22 cellular contexts compared by ENCODE assay signal in the genomic region with DNA sequence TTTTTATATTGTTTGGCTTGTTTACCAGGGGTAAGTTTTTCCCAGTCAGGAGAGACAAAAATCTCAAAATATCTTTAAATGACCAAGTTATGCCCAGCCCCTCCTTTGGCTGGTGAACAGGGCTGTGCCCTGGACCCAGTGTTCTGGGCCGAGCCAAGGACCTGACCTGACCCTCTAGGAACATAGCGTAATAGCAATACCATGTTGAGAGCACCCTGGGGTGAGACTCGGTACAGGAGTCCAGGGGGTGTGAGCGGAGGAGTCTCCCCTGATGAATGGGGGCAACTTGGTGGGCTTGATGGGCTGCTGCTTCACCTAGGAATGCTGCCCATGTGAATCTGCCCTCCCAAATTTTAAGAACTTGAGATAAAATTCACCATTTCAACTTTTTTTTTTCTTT. TPM values are rescaled to one million over a fixed set of nuclear protein-coding genes. Genes with fewer than 3 reads are reported as not detected.
DNase-seq lines count a peak whose midpoint lies in the region; ATAC-seq, FAIRE-seq and TF ChIP-seq lines count a peak whose summit lies in the region.
"Had no signal": no experiment of that assay in that cellular context is flagged by ENCODE, and none has a peak within 500 bp of the region (broad histone marks: within the 10 kb centered on the region; RNA-seq: fewer than 3 reads in every experiment).

No MANE protein-coding gene starts in this region.

- H4K91ac ChIP-seq in mesenchymal stem cell (ENCODE audit: low read length): no peak overlapping the region

- H3K4me3 ChIP-seq in right lobe of liver (no peak overlapping the region), HepG2 (replicated peaks in 1 of 3; ENCODE audit: insufficient read depth in 1 of 3, low read depth in 2 of 3, low read length in 3 of 3) (no peak overlapping the region), mesenchymal stem cell (ENCODE audit: insufficient read depth in 1 of 2, low read depth in 1 of 2, low read length in 2 of 2) (no peak overlapping the region), smooth muscle cell (no peak overlapping the region), upper lobe of right lung (no peak overlapping the region)

- H3K4me1 ChIP-seq in right lobe of liver: peaks cover 0 to 6% (median 3%) of the 10 kb centered on the region in 4 donors
- peaks cover 19% of the 10 kb centered on the region for H3K4me1 ChIP-seq in HepG2 (ENCODE audit: insufficient read depth, low read length)
- peaks cover 28% of the 10 kb centered on the region for H3K4me1 ChIP-seq in mesenchymal stem cell (ENCODE audit: control insufficient read depth, insufficient read depth, low read depth, low read length)
- H3K4me1 ChIP-seq in smooth muscle cell (ENCODE audit: low read depth): peaks cover 9% of the 10 kb centered on the region
- H3K4me1 ChIP-seq in upper lobe of right lung: peaks cover 11% of the 10 kb centered on the region

- peak in 1 of 4 donors; percentile 21 for ATAC-seq in right lobe of liver
- no peak for ATAC-seq in HepG2
- ATAC-seq in upper lobe of right lung: no peak
- no peak for ATAC-seq in GM21360 (IDR thresholded peaks at IDR 0.05; ENCODE audit: unreplicated experiment)
- ATAC-seq: CD8-positive, alpha-beta T cell; HCT116 had no signal

- H3K79me2 ChIP-seq in HepG2 (ENCODE audit: insufficient read depth, low read length) (no peaks in the 10 kb centered on the region), smooth muscle cell (ENCODE audit: low read depth) (no peaks in the 10 kb centered on the region)

- intact Hi-C loops in right lobe of liver (cut with DNase I): no loop called here
- intact Hi-C loops in HepG2 (cut with micrococcal nuclease; ENCODE audit: unreplicated experiment): loop anchor here (5.0 kb wide), 1 partner anchor 132 kb away; no protein-coding TSS in a partner anchor
- intact Hi-C loops in upper lobe of right lung (cut with DNase I): no loop called here

- H3K4ac ChIP-seq in mesenchymal stem cell (ENCODE audit: low read depth in 1 of 2, low read length in 2 of 2): no peak overlapping the region

- no peak overlapping the region for H3K23ac ChIP-seq in mesenchymal stem cell (ENCODE audit: low read length in 2 of 2)

- DNase-seq in right lobe of liver: peak in 2 of 3 donors; percentile 3 to 47
- no peak for DNase-seq in HepG2 (ENCODE audit: low spot score)
- no peak for DNase-seq in mesenchymal stem cell
- DNase-seq in smooth muscle cell (lab: John Stamatoyannopoulos, UW; ENCODE audit: unreplicated experiment): no peak
- peak; percentile 10 for DNase-seq in upper lobe of right lung
- DNase-seq in NCI-H2227 treated with DMSO at 0.1 percent for 48 hours (lab: John Stamatoyannopoulos, UW): no peak
- DNase-seq in G401 (ENCODE audit: low spot score): no peak
- DNase-seq: ACHN; C1 segment of cervical spinal cord; CD8-positive, alpha-beta T cell; Karpas-422; NCI-H1694; NCI-H2081 treated with DMSO at 0.1 percent for 48 hours; NCI-H446 treated with DMSO at 0.1 percent for 48 hours; NCI-H526 treated with DMSO at 0.1 percent for 48 hours; Right ventricle myocardium superior had no signal

- POLR2A ChIA-PET in HepG2 (lab: Yijun Ruan, JAX): no interaction called here

- no peak overlapping the region for H3K9ac ChIP-seq in HepG2 (ENCODE audit: insufficient read depth, low read depth, low read length)
- no peak overlapping the region for H3K9ac ChIP-seq in mesenchymal stem cell (ENCODE audit: low read length)
- H3K9ac ChIP-seq in smooth muscle cell (ENCODE audit: low read depth): no peak overlapping the region

- no peak overlapping the region for H2BK12ac ChIP-seq in mesenchymal stem cell (ENCODE audit: low read length in 2 of 2)

- no peak for FAIRE-seq in HepG2 (lab: Jason Lieb, UNC)
- FAIRE-seq: G401.6, GM12892, H1 had no signal

- no peak overlapping the region for H3K14ac ChIP-seq in mesenchymal stem cell (ENCODE audit: low read length in 2 of 2)

- no peak overlapping the region for H4K8ac ChIP-seq in mesenchymal stem cell (ENCODE audit: low read length)

- H3K4me2 ChIP-seq in HepG2 (ENCODE audit: low read depth, low read length) (no peak overlapping the region), mesenchymal stem cell (ENCODE audit: low read length, poor library complexity, severe bottlenecking) (no peak overlapping the region), smooth muscle cell (no peak overlapping the region)

- BruUV-seq in HepG2 (replicated peaks; lab: Mats Ljungman, UMichigan): no TSS peak

- WGBS in right lobe of liver (ENCODE audit: insufficient coverage, low coverage, low lambda C conversion rate, missing lambda C conversion rate): 57% methylated on average over 2 of the region's 4 CpGs
- 95% methylated on average over 4 of the region's 4 CpGs for WGBS in HepG2 (ENCODE audit: low lambda C conversion rate)
- 100% methylated on average over 4 of the region's 4 CpGs for WGBS in mesenchymal stem cell
- 100% methylated on average over 4 of the region's 4 CpGs for whole genome bisulfite sequencing in smooth muscle cell (ENCODE audit: low lambda C conversion rate)

- TF ChIP-seq RAD21 in HepG2 (CRISPR knock-in tag; IDR thresholded peaks at IDR 0.05): no peak

- in situ Hi-C loops in HepG2 (cut with HindIII; ENCODE audit: extremely low pct_ligation_motif_present, low pct_unique_long_range_greater_than_20kb): no loop called here
- in situ Hi-C loops in G401 (cut with HindIII; ENCODE audit: low sequenced_read_pairs): no loop called here

- peaks cover 28% of the 10 kb centered on the region for H3K79me1 ChIP-seq in mesenchymal stem cell (replicated peaks; ENCODE audit: low read length, poor library complexity, severe bottlenecking)

- no peaks in the 10 kb centered on the region for H3F3A ChIP-seq in smooth muscle cell (ENCODE audit: low read depth)

- peak overlapping the region; percentile 71 for H2AK5ac ChIP-seq in mesenchymal stem cell (ENCODE audit: low read length, severe bottlenecking)

- H3K27me3 ChIP-seq in right lobe of liver: no peaks in the 10 kb centered on the region
- no peaks in the 10 kb centered on the region for H3K27me3 ChIP-seq in HepG2 (ENCODE audit: control insufficient read depth in 1 of 2, insufficient read depth in 2 of 2, low read length in 2 of 2)
- no peaks in the 10 kb centered on the region for H3K27me3 ChIP-seq in mesenchymal stem cell (ENCODE audit: control insufficient read depth in 1 of 2, insufficient read depth in 1 of 2, low read length in 2 of 2)
- no peaks in the 10 kb centered on the region for H3K27me3 ChIP-seq in smooth muscle cell (ENCODE audit: low read depth)
- no peaks in the 10 kb centered on the region for H3K27me3 ChIP-seq in upper lobe of right lung

- no peaks in the 10 kb centered on the region for H3K9me3 ChIP-seq in right lobe of liver
- no peaks in the 10 kb centered on the region for H3K9me3 ChIP-seq in HepG2 (ENCODE audit: low read length)
- H3K9me3 ChIP-seq in mesenchymal stem cell (ENCODE audit: control insufficient read depth, low read length): no peaks in the 10 kb centered on the region
- no peaks in the 10 kb centered on the region for H3K9me3 ChIP-seq in smooth muscle cell (replicated peaks; ENCODE audit: low read depth)
- no peaks in the 10 kb centered on the region for H3K9me3 ChIP-seq in upper lobe of right lung

- TF ChIP-seq CTCF in right lobe of liver (IDR thresholded peaks at IDR 0.05) (no peak), HepG2 (CRISPR knock-in tag; IDR thresholded peaks at IDR 0.05) (no peak), smooth muscle cell (IDR thresholded peaks at IDR 0.05; ENCODE audit: borderline replicate concordance, insufficient read depth, poor library complexity, severe bottlenecking) (no peak), upper lobe of right lung (IDR thresholded peaks at IDR 0.05) (no peak)

- TF ChIP-seq POLR2A in right lobe of liver (IDR thresholded peaks at IDR 0.05) (no peak), HepG2 (IDR thresholded peaks at IDR 0.05; ENCODE audit: insufficient read depth in 1 of 2, low read depth in 2 of 2, low read length in 2 of 2) (no peak)

- H2BK5ac ChIP-seq in mesenchymal stem cell (ENCODE audit: low read depth, low read length, poor library complexity, severe bottlenecking): no peak overlapping the region

- no peak overlapping the region for H2BK120ac ChIP-seq in mesenchymal stem cell (ENCODE audit: low read depth, low read length)

- TF ChIP-seq EP300 in HepG2 (IDR thresholded peaks at IDR 0.05; ENCODE audit: low read depth in 2 of 2, low read length in 2 of 2) (no peak), HepG2 (CRISPR knock-in tag; IDR thresholded peaks at IDR 0.05; ENCODE audit: borderline replicate concordance) (no peak)

- H2BK15ac ChIP-seq in mesenchymal stem cell (ENCODE audit: low read depth, poor library complexity, severe bottlenecking): no peak overlapping the region

- no peak overlapping the region for H3K18ac ChIP-seq in mesenchymal stem cell (ENCODE audit: low read depth in 1 of 2, low read length in 2 of 2)

- H4K20me1 ChIP-seq in HepG2 (ENCODE audit: insufficient read depth, low read length) (no peaks in the 10 kb centered on the region), smooth muscle cell (ENCODE audit: low read depth) (peaks cover 21% of the 10 kb centered on the region)

- peaks cover 0 to 8% (median 2%) of the 10 kb centered on the region in 4 donors for H3K36me3 ChIP-seq in right lobe of liver
- H3K36me3 ChIP-seq in HepG2 (replicated peaks in 1 of 2; ENCODE audit: control insufficient read depth in 1 of 2, insufficient read depth in 2 of 2, low read length in 2 of 2): peaks cover 16 to 36% of the 10 kb centered on the region in 2 experiments; a peak in 4 of 5 replicates
- peaks cover 48 to 76% of the 10 kb centered on the region in 2 experiments for H3K36me3 ChIP-seq in mesenchymal stem cell (ENCODE audit: control insufficient read depth in 1 of 2, insufficient read depth in 2 of 2, low read depth in 1 of 2, low read length in 2 of 2)
- no peaks in the 10 kb centered on the region for H3K36me3 ChIP-seq in smooth muscle cell (ENCODE audit: low read depth)
- H3K36me3 ChIP-seq in upper lobe of right lung: peaks cover 35% of the 10 kb centered on the region

- CTCF ChIA-PET in HepG2 (lab: Yijun Ruan, JAX; ENCODE audit: low intra/inter-chr PET ratio, low total read pairs): no interaction called here

- H2AFZ ChIP-seq in HepG2 (ENCODE audit: low read length) (no peak overlapping the region), mesenchymal stem cell (ENCODE audit: low read depth, low read length) (no peak overlapping the region), smooth muscle cell (ENCODE audit: low read depth) (no peak overlapping the region)

- H3K27ac ChIP-seq in right lobe of liver (no peak overlapping the region), HepG2 (ENCODE audit: extremely low read length, insufficient read depth, low read length) (no peak overlapping the region), mesenchymal stem cell (ENCODE audit: low read length, poor library complexity, severe bottlenecking) (no peak overlapping the region), smooth muscle cell (ENCODE audit: low read depth) (peak overlapping the region; percentile 30), upper lobe of right lung (no peak overlapping the region)
- H3K27ac ChIP-seq: 22Rv1 had no signal

RNA-seq across cellular contexts. Expression of gene B9D1, which starts 47.4 kb away (rescaled TPM):
- total RNA-seq in right lobe of liver: 10 to 100 TPM in 2 of 6 experiments, 1 to 10 TPM in 4; 2.3 to 27.9 (median 5.7) TPM
- total RNA-seq in HepG2 (2016; rRNA removed; fragmentation: Illumina TruSeq; extraction: Trizol): 26.2 and 27.7 TPM in 2 replicates
- 7.2 and 9.1 TPM in 2 replicates for total RNA-seq in HepG2 (2016; cell fraction: cytosol; rRNA removed; fragmentation: Illumina TruSeq; extraction: Trizol; ENCODE audit: low read depth)
- total RNA-seq in HepG2 (2016; cell fraction: insoluble cytoplasmic fraction; rRNA removed; fragmentation: Illumina TruSeq; extraction: Trizol): 28.5 TPM in 2 replicates
- 9.6 and 12.5 TPM in 2 replicates for total RNA-seq in HepG2 (2016; cell fraction: membrane; rRNA removed; fragmentation: Illumina TruSeq; extraction: Trizol)
- total RNA-seq in HepG2 (2016; cell fraction: nucleus; rRNA removed; fragmentation: Illumina TruSeq; extraction: Trizol): 16.8 and 19.2 TPM in 2 replicates
- 28.7 and 31.1 TPM in 2 replicates for polyA plus RNA-seq in HepG2 (2011; rRNA removed)
- 19.7 and 34.3 TPM in 2 replicates for polyA plus RNA-seq in HepG2 (2011; cell fraction: cytosol; rRNA removed)
- polyA plus RNA-seq in HepG2 (2011; cell fraction: nucleus; rRNA removed): 46.3 and 48.7 TPM in 2 replicates
- polyA plus RNA-seq in HepG2 (2012): 11.8 and 12.8 TPM in 2 replicates
- polyA plus RNA-seq in HepG2 (2016; cell fraction: cytosol; fragmentation: Illumina TruSeq; extraction: Trizol; ENCODE audit: low read depth): 6.7 and 10.3 TPM in 2 replicates
- 27.9 and 32.0 TPM in 2 replicates for polyA plus RNA-seq in HepG2 (2016; cell fraction: insoluble cytoplasmic fraction; fragmentation: Illumina TruSeq; extraction: Trizol; ENCODE audit: low read depth)
- 6.2 and 7.2 TPM in 2 replicates for polyA plus RNA-seq in HepG2 (2016; cell fraction: membrane; fragmentation: Illumina TruSeq; extraction: Trizol; ENCODE audit: low read depth)
- 31.9 and 36.2 TPM in 2 replicates for polyA plus RNA-seq in HepG2 (2016; cell fraction: nucleus; fragmentation: Illumina TruSeq; extraction: Trizol; ENCODE audit: insufficient read depth, low read depth)
- 24.4 and 68.8 TPM in 2 replicates for polyA minus RNA-seq in HepG2 (2011; rRNA and poly(A)+ RNA removed; ENCODE audit: low replicate concordance)
- 7.4 and 11.4 TPM in 2 replicates for polyA minus RNA-seq in HepG2 (2011; cell fraction: cytosol; rRNA and poly(A)+ RNA removed)
- polyA minus RNA-seq in HepG2 (2011; cell fraction: nucleus; rRNA and poly(A)+ RNA removed): 19.1 and 22.0 TPM in 2 replicates
- 30.2 TPM for polyA plus RNA-seq in mesenchymal stem cell (2013, experiment 1 of 2)
- 30.8 TPM for polyA plus RNA-seq in mesenchymal stem cell (2013, experiment 2 of 2)
- total RNA-seq in smooth muscle cell: 21.6 and 21.9 TPM in 2 replicates
- polyA plus RNA-seq in smooth muscle cell: 30.0 and 45.5 TPM in 2 replicates
- 9.9 TPM for total RNA-seq in upper lobe of right lung
- total RNA-seq in G401 (2014; rRNA removed; shearing (Covaris generic)): 50.5 and 94.6 TPM in 2 replicates

Comparison
In these comparisons a context has a peak if more than half of its experiments do, and no peak if none do; other contexts are left out.
1. DNase-seq: peak in right lobe of liver (2 of 3) and upper lobe of right lung (single experiment); none in HepG2 (single experiment), mesenchymal stem cell (single experiment), smooth muscle cell (single experiment), NCI-H2227 treated with DMSO at 0.1 percent for 48 hours (single experiment) and G401 (single experiment).